8 cellular contexts compared by ENCODE assay signal in genomic region chr13:32409561-32410440, GRCh38. TPM values are rescaled to one million over a fixed set of nuclear protein-coding genes. Genes with fewer than 3 reads are reported as not detected.
DNase-seq lines count a peak whose midpoint lies in the region; ATAC-seq and TF ChIP-seq lines count a peak whose summit lies in the region.
"Had no signal": no experiment of that assay in that cellular context is flagged by ENCODE, and none has a peak within 500 bp of the region (broad histone marks: within the 10 kb centered on the region; RNA-seq: fewer than 3 reads in every experiment).

No MANE protein-coding gene starts in this region.

- no peak for TF ChIP-seq EP300 in suprapubic skin (IDR thresholded peaks at IDR 0.05)

- WGBS in HUES64 = 6% methylated on average over 27 of the region's 27 CpGs
- 56% methylated on average over 27 of the region's 27 CpGs for WGBS in suprapubic skin

- H3K9me3 ChIP-seq in HUES64 (ENCODE audit: insufficient read depth, low read depth, low read length) = no peaks in the 10 kb centered on the region
- no peaks in the 10 kb centered on the region for H3K9me3 ChIP-seq in suprapubic skin

- DNase-seq in cardiac fibroblast (ENCODE audit: low read depth in 2 of 2) = peak; percentile 87
- DNase-seq in islet precursor cell = peak; percentile 86
- no peak for DNase-seq in suprapubic skin (ENCODE audit: low spot score in 2 of 2)
- DNase-seq in activated naive CD4-positive, alpha-beta T cell (lab: John Stamatoyannopoulos, UW) = no peak
- DNase-seq in natural killer cell = no peak
- DNase-seq in NOMO-1 treated with dmso at 0.1 percent for 144 hours (lab: John Stamatoyannopoulos, UW; ENCODE audit: unreplicated experiment) = no peak
- DNase-seq: T-helper 9 cell had no signal

- H3K36me3 Mint-ChIP-seq in natural killer cell = no peaks in the 10 kb centered on the region

- no peaks in the 10 kb centered on the region for H3K9me3 Mint-ChIP-seq in natural killer cell

- H3K27me3 ChIP-seq in HUES64 (ENCODE audit: insufficient read depth, low read length) = peaks cover 11% of the 10 kb centered on the region
- H3K27me3 ChIP-seq in suprapubic skin = no peaks in the 10 kb centered on the region

- H3K27ac ChIP-seq in HUES64 (ENCODE audit: low read depth, low read length) = no peak overlapping the region
- no peak overlapping the region for H3K27ac ChIP-seq in suprapubic skin

- H3K27ac Mint-ChIP-seq in natural killer cell = peak overlapping the region in 1 of 2 donors; percentile 47

- H3K36me3 ChIP-seq in HUES64 (ENCODE audit: insufficient read depth, low read length) = no peaks in the 10 kb centered on the region
- peaks cover 13% of the 10 kb centered on the region for H3K36me3 ChIP-seq in suprapubic skin

- H3K4me1 Mint-ChIP-seq in natural killer cell = peaks cover 17 to 28% of the 10 kb centered on the region in 2 donors

- intact Hi-C loops in natural killer cell (cut with micrococcal nuclease) = no loop called here

- H3K9ac ChIP-seq in HUES64 (ENCODE audit: low read depth, low read length) = peak overlapping the region; percentile 66

- no peaks in the 10 kb centered on the region for H3K27me3 Mint-ChIP-seq in natural killer cell (ENCODE audit: low read depth in 2 of 2)

- H3K4me1 ChIP-seq in HUES64 (ENCODE audit: insufficient read depth, low read length) (peaks cover 21% of the 10 kb centered on the region), suprapubic skin (no peaks in the 10 kb centered on the region)

- TF ChIP-seq CTCF in cardiac fibroblast (IDR thresholded peaks at IDR 0.05; ENCODE audit: low read depth, low read length) = no peak
- TF ChIP-seq CTCF in suprapubic skin (IDR thresholded peaks at IDR 0.05) = no peak
- no peak for TF ChIP-seq CTCF in natural killer cell (IDR thresholded peaks at IDR 0.05)

- H3K4me3 Mint-ChIP-seq in natural killer cell = no peak overlapping the region

- H3K4me3 ChIP-seq in HUES64 (ENCODE audit: low read length) (peak overlapping the region; percentile 70), cardiac fibroblast (replicated peaks in 1 of 2; ENCODE audit: low read depth in 2 of 2, low read length in 2 of 2) (peak overlapping the region in 1 of 2 donors; percentile 35), suprapubic skin (peak overlapping the region; percentile 26)

- TF ChIP-seq POLR2A in suprapubic skin (IDR thresholded peaks at IDR 0.05) = no peak

- no peak for ATAC-seq in natural killer cell

RNA-seq across cellular contexts. Expression of gene N4BP2L1, which starts 18.1 kb away (rescaled TPM):
- polyA plus RNA-seq in HUES64 (2013, experiment 1 of 2) = 1.3 TPM
- polyA plus RNA-seq in HUES64 (2013, experiment 2 of 2) = 2.7 TPM
- 10 to 100 TPM; 31.3 to 71.5 (median 34.6) TPM for total RNA-seq in suprapubic skin
- total RNA-seq in natural killer cell = 10 to 100 TPM; 52.1 to 82.9 (median 75.4) TPM

Comparison
In these comparisons a context has a peak if more than half of its experiments do, and no peak if none do; other contexts are left out.
1. DNase-seq: peak in cardiac fibroblast (2 of 2) and islet precursor cell (single experiment); none in suprapubic skin (0 of 2), activated naive CD4-positive, alpha-beta T cell (0 of 4), natural killer cell (single experiment) and NOMO-1 treated with dmso at 0.1 percent for 144 hours (single experiment).